In genomic region chr20:57450419-57450818, GRCh38 we compare ENCODE assay signal across 8 cellular contexts. TPM values are rescaled to one million over a fixed set of nuclear protein-coding genes. Genes with fewer than 3 reads are reported as not detected.
DNase-seq lines count a peak whose midpoint lies in the region; ATAC-seq, FAIRE-seq and TF ChIP-seq lines count a peak whose summit lies in the region.

No MANE protein-coding gene starts in this region.

- H3K9me3 Mint-ChIP-seq in CD4-positive, alpha-beta T cell, result no peaks in the 10 kb centered on the region
- peaks cover 6% of the 10 kb centered on the region for H3K9me3 Mint-ChIP-seq in activated CD8-positive, alpha-beta T cell treated with anti-CD3 and anti-CD28 coated beads for 36 hours
- H3K9me3 Mint-ChIP-seq in naive B cell, result no peaks in the 10 kb centered on the region

- intact Hi-C loops in CD4-positive, alpha-beta T cell (cut with DNase I, micrococcal nuclease), result no loop called here
- intact Hi-C loops in activated CD8-positive, alpha-beta T cell treated with anti-CD3 and anti-CD28 coated beads for 36 hours (cut with micrococcal nuclease), result no loop called here

- peaks cover 42% of the 10 kb centered on the region for H3K4me1 Mint-ChIP-seq in CD4-positive, alpha-beta T cell (ENCODE audit: low read depth)
- peaks cover 31% of the 10 kb centered on the region for H3K4me1 Mint-ChIP-seq in activated CD8-positive, alpha-beta T cell treated with anti-CD3 and anti-CD28 coated beads for 36 hours (ENCODE audit: low read depth)
- peaks cover 68 to 76% (median 69%) of the 10 kb centered on the region in 3 donors for H3K4me1 Mint-ChIP-seq in naive B cell

- peak in 2 of 10 experiments; percentile 10 to 20 for DNase-seq in CD4-positive, alpha-beta T cell
- DNase-seq in activated CD8-positive, alpha-beta T cell treated with anti-CD3 and anti-CD28 coated beads for 36 hours, result peak; percentile 28
- DNase-seq in naive B cell (peak; percentile 71), AG08396 (ENCODE audit: low spot score) (no peak), NCI-H146 treated with DMSO at 0.1 percent for 48 hours (lab: John Stamatoyannopoulos, UW; ENCODE audit: unreplicated experiment) (no peak), D721Med (ENCODE audit: insufficient read length, low spot score) (no peak)

- H3K4me3 Mint-ChIP-seq in CD4-positive, alpha-beta T cell, result peak overlapping the region; percentile 62
- H3K4me3 Mint-ChIP-seq in activated CD8-positive, alpha-beta T cell treated with anti-CD3 and anti-CD28 coated beads for 36 hours, result no peak overlapping the region
- H3K4me3 Mint-ChIP-seq in naive B cell, result peak overlapping the region; percentile 78 to 94 (median 90)

- H3K27me3 Mint-ChIP-seq in CD4-positive, alpha-beta T cell, result no peaks in the 10 kb centered on the region
- no peaks in the 10 kb centered on the region for H3K27me3 Mint-ChIP-seq in activated CD8-positive, alpha-beta T cell treated with anti-CD3 and anti-CD28 coated beads for 36 hours
- no peaks in the 10 kb centered on the region for H3K27me3 Mint-ChIP-seq in naive B cell

- POLR2A ChIA-PET in CD4-positive, alpha-beta T cell (lab: Charles Lee), result interaction anchor here (0.7 to 2.1 kb wide), 6 partner anchors 15 to 60 kb away, joined by 3 to 14 read pairs (median 4); partner anchors contain the start of gene RBM38
- POLR2A ChIA-PET in activated CD8-positive, alpha-beta T cell treated with anti-CD3 and anti-CD28 coated beads for 36 hours (lab: Charles Lee), result interaction anchor here (0.8 kb wide), 1 partner anchor 15 kb away, joined by 3 read pairs; no protein-coding TSS in a partner anchor

- H3K27ac ChIP-seq in CD4-positive, alpha-beta T cell (ENCODE audit: low read depth, low read length), result no peak overlapping the region

- H3K27me3 ChIP-seq in CD4-positive, alpha-beta T cell (ENCODE audit: control insufficient read depth, insufficient read depth, low read length), result no peaks in the 10 kb centered on the region

- peak overlapping the region; percentile 83 for H3K27ac Mint-ChIP-seq in CD4-positive, alpha-beta T cell
- H3K27ac Mint-ChIP-seq in activated CD8-positive, alpha-beta T cell treated with anti-CD3 and anti-CD28 coated beads for 36 hours, result no peak overlapping the region
- H3K27ac Mint-ChIP-seq in naive B cell, result peak overlapping the region; percentile 75 to 97 (median 92)

- ATAC-seq in CD4-positive, alpha-beta T cell (ENCODE audit: poor library complexity), result peak; percentile 67
- peak; percentile 78 for ATAC-seq in GM19452 (IDR thresholded peaks at IDR 0.05; ENCODE audit: unreplicated experiment)
- peak; percentile 70 for ATAC-seq in HG03439 (IDR thresholded peaks at IDR 0.05; ENCODE audit: unreplicated experiment)
- peak; percentile 48 for ATAC-seq in activated CD8-positive, alpha-beta T cell treated with anti-CD3 and anti-CD28 coated beads for 36 hours
- ATAC-seq in naive B cell (ENCODE audit: low read depth in 2 of 2), result peak; percentile 90 to 91

- no peak for FAIRE-seq in D721Med (lab: Jason Lieb, UNC)

- no peaks in the 10 kb centered on the region for H3K36me3 Mint-ChIP-seq in CD4-positive, alpha-beta T cell (ENCODE audit: low read depth)
- H3K36me3 Mint-ChIP-seq in activated CD8-positive, alpha-beta T cell treated with anti-CD3 and anti-CD28 coated beads for 36 hours (ENCODE audit: low read depth), result peaks cover 5% of the 10 kb centered on the region
- H3K36me3 Mint-ChIP-seq in naive B cell, result no peaks in the 10 kb centered on the region

- CTCF ChIA-PET in CD4-positive, alpha-beta T cell (lab: Charles Lee), result no interaction called here
- CTCF ChIA-PET in activated CD8-positive, alpha-beta T cell treated with anti-CD3 and anti-CD28 coated beads for 36 hours (lab: Charles Lee), result no interaction called here

- TF ChIP-seq CTCF in CD4-positive, alpha-beta T cell (IDR thresholded peaks at IDR 0.05), result no peak
- TF ChIP-seq CTCF in activated CD8-positive, alpha-beta T cell treated with anti-CD3 and anti-CD28 coated beads for 36 hours (IDR thresholded peaks at IDR 0.05), result no peak
- no peak for TF ChIP-seq CTCF in D721Med (IDR thresholded peaks at IDR 0.05; ENCODE audit: insufficient read depth, missing control alignments)

- no peaks in the 10 kb centered on the region for H3K9me3 ChIP-seq in CD4-positive, alpha-beta T cell (ENCODE audit: control insufficient read depth, low read length)

RNA-seq across cellular contexts. Expression of gene RBM38, which starts 59.2 kb away (rescaled TPM):
- total RNA-seq in CD4-positive, alpha-beta T cell, result 100 to 1,000 TPM; 604 to 645 TPM
- 100 to 1,000 TPM; 114 to 116 TPM for total RNA-seq in activated CD8-positive, alpha-beta T cell treated with anti-CD3 and anti-CD28 coated beads for 36 hours
- 100 to 1,000 TPM in 5 of 6 donors, 10 to 100 TPM in 1; 80.1 to 189 (median 157) TPM for polyA plus RNA-seq in naive B cell (ENCODE audit: low read depth in 6 of 6)

Comparison
In these comparisons a context has a peak if more than half of its experiments do, and no peak if none do; other contexts are left out.
1. DNase-seq: peak in activated CD8-positive, alpha-beta T cell treated with anti-CD3 and anti-CD28 coated beads for 36 hours (single experiment) and naive B cell (single experiment); none in AG08396 (single experiment), NCI-H146 treated with DMSO at 0.1 percent for 48 hours (single experiment) and D721Med (single experiment).
2. RNA of gene RBM38, which starts 59.2 kb away (total RNA-seq): 604 to 645 TPM in CD4-positive, alpha-beta T cell; 114 to 116 TPM in activated CD8-positive, alpha-beta T cell treated with anti-CD3 and anti-CD28 coated beads for 36 hours; every median in the first group is over 4 times any median in the second.
3. Peak in every context shown above with its lines, with median percentiles within 50 percentile points of each other: ATAC-seq.